In the genomic region with DNA sequence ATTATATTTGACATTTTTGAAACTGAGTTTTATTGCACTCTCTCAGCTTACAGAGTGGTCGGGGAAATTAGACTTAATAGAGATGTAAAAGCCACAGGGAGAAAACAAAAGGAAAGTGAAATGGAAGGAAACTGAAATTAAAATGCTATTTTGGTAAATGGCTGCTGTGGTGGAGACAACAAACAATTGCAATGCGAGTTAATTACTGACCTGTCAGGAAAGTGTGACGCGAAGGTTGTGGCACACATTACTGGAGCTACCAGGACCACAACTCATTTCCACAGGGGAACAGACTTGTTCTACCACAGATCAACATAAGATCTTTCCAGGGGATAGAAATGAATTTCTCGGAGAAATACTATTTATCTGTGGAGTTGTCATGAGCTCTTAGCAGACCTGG, we compare ENCODE assay signal across 13 cellular contexts. TPM values are rescaled to one million over a fixed set of nuclear protein-coding genes. Genes with fewer than 3 reads are reported as not detected.
A peak's percentile ranks its signal among the peaks of the same experiment; 100 is the strongest.
DNase-seq lines count a peak whose midpoint lies in the region; ATAC-seq lines count a peak whose summit lies in the region.
"Had no signal": no experiment of that assay in that cellular context is flagged by ENCODE, and none has a peak within 500 bp of the region (broad histone marks: within the 10 kb centered on the region; RNA-seq: fewer than 3 reads in every experiment).

No MANE protein-coding gene starts in this region.

- H3K4me3 Mint-ChIP-seq in stimulated activated naive CD8-positive, alpha-beta T cell treated with anti-CD3 and anti-CD28 coated beads, Interleukin-15, Interleukin-2, amounts not matched to agents 100 ng/mL and 50 ng/mL, for 24 hours, result peak overlapping the region; percentile 27

- ATAC-seq in stimulated activated naive CD8-positive, alpha-beta T cell treated with anti-CD3 and anti-CD28 coated beads, Interleukin-15, Interleukin-2, amounts not matched to agents 100 U/mL and 50 U/mL, for 24 hours, result no peak
- ATAC-seq in HG02623 (IDR thresholded peaks at IDR 0.05; ENCODE audit: unreplicated experiment) (peak; percentile 34), HG03196 (IDR thresholded peaks at IDR 0.05; ENCODE audit: unreplicated experiment) (no peak)

- peak overlapping the region; percentile 55 for H3K27ac ChIP-seq in Karpas-422 (ENCODE audit: low read length)
- H3K27ac ChIP-seq: HL-60, suprapubic skin had no signal

- no peak overlapping the region for H3K9ac ChIP-seq in Karpas-422 (ENCODE audit: low read length)

- H3K27ac Mint-ChIP-seq in stimulated activated naive CD8-positive, alpha-beta T cell treated with anti-CD3 and anti-CD28 coated beads, Interleukin-15, Interleukin-2, amounts not matched to agents 100 ng/mL and 50 ng/mL, for 24 hours, result peak overlapping the region; percentile 87

- H3K4me3 ChIP-seq in Karpas-422 (ENCODE audit: low read length), result no peak overlapping the region
- H3K4me3 ChIP-seq: suprapubic skin had no signal

- H3K9me2 ChIP-seq in Karpas-422 (replicated peaks; ENCODE audit: insufficient read depth, low read length), result no peaks in the 10 kb centered on the region

- H3K27me3 ChIP-seq in Karpas-422 (ENCODE audit: low read length), result no peaks in the 10 kb centered on the region
- H3K27me3 ChIP-seq: suprapubic skin had no signal

- peaks cover 12% of the 10 kb centered on the region for H3K36me3 Mint-ChIP-seq in stimulated activated naive CD8-positive, alpha-beta T cell treated with anti-CD3 and anti-CD28 coated beads, Interleukin-15, Interleukin-2, amounts not matched to agents 100 ng/mL and 50 ng/mL, for 24 hours (ENCODE audit: low read depth)

- H3K79me2 ChIP-seq in Karpas-422 (ENCODE audit: low read length), result peaks cover 87% of the 10 kb centered on the region

- no peaks in the 10 kb centered on the region for H4K20me1 ChIP-seq in Karpas-422 (ENCODE audit: insufficient read depth, low read depth, low read length)

- no peak for DNase-seq in stimulated activated naive CD8-positive, alpha-beta T cell treated with anti-CD3 and anti-CD28 coated beads, Interleukin-15, Interleukin-2, amounts not matched to agents 100 U/mL and 50 U/mL, for 24 hours
- DNase-seq in Karpas-422 (no peak), SKM-1 (lab: John Stamatoyannopoulos, UW; ENCODE audit: unreplicated experiment) (no peak), HK-2 (ENCODE audit: unreplicated experiment) (no peak), cerebellum (ENCODE audit: low spot score) (no peak)
- DNase-seq: AML-193, NCI-H1105 treated with DMSO at 0.1 percent for 48 hours had no signal

- H3K36me3 ChIP-seq in Karpas-422 (ENCODE audit: insufficient read depth, low read length), result no peaks in the 10 kb centered on the region
- H3K36me3 ChIP-seq: suprapubic skin had no signal

- H3K27me3 Mint-ChIP-seq in stimulated activated naive CD8-positive, alpha-beta T cell treated with anti-CD3 and anti-CD28 coated beads, Interleukin-15, Interleukin-2, amounts not matched to agents 100 ng/mL and 50 ng/mL, for 24 hours, result no peaks in the 10 kb centered on the region

- peaks cover 92% of the 10 kb centered on the region for H3K4me1 ChIP-seq in Karpas-422 (ENCODE audit: low read length)
- H3K4me1 ChIP-seq: suprapubic skin had no signal

- H2AFZ ChIP-seq in Karpas-422 (ENCODE audit: low read length), result no peak overlapping the region

- H3K9me3 Mint-ChIP-seq in stimulated activated naive CD8-positive, alpha-beta T cell treated with anti-CD3 and anti-CD28 coated beads, Interleukin-15, Interleukin-2, amounts not matched to agents 100 ng/mL and 50 ng/mL, for 24 hours, result no peaks in the 10 kb centered on the region

- no peaks in the 10 kb centered on the region for H3K9me3 ChIP-seq in Karpas-422 (ENCODE audit: low read length)
- H3K9me3 ChIP-seq: suprapubic skin had no signal

- H3K4me2 ChIP-seq in Karpas-422 (ENCODE audit: low read depth, low read length, poor library complexity, severe bottlenecking), result peak overlapping the region; percentile 1

- H3K4me1 Mint-ChIP-seq in stimulated activated naive CD8-positive, alpha-beta T cell treated with anti-CD3 and anti-CD28 coated beads, Interleukin-15, Interleukin-2, amounts not matched to agents 100 ng/mL and 50 ng/mL, for 24 hours (ENCODE audit: low read depth), result peaks cover 96% of the 10 kb centered on the region

RNA-seq across cellular contexts. Expression of a gene that starts 19.5 kb away (rescaled TPM):
- total RNA-seq in Karpas-422 (2014; rRNA removed; shearing (Covaris generic); ENCODE audit: low replicate concordance), result 65.6 and 82.8 TPM in 2 replicates
- total RNA-seq in cerebellum, result 2.9 TPM
- total RNA-seq: endothelial cell of umbilical vein had no signal

Comparison
In these comparisons a context has a peak if more than half of its experiments do, and no peak if none do; other contexts are left out.
1. RNA of a gene that starts 19.5 kb away (total RNA-seq): 65.6 to 82.8 TPM in Karpas-422; 2.9 TPM in cerebellum (single experiment); every median in the first group is over 10 times any median in the second.